Comparison of ENCODE assay signal across 22 cellular contexts in genomic region chr15:58285921-58286278, GRCh38.
DNase-seq lines count a peak whose midpoint lies in the region; ATAC-seq and TF ChIP-seq lines count a peak whose summit lies in the region.
"Had no signal": no experiment of that assay in that cellular context is flagged by ENCODE, and none has a peak within 500 bp of the region (broad histone marks: within the 10 kb centered on the region; RNA-seq: fewer than 3 reads in every experiment).

No MANE protein-coding gene starts in this region.

- POLR2A ChIA-PET in MCF 10A (lab: Yijun Ruan, JAX) = interaction anchor here (0.7 kb wide), 2 partner anchors 9 to 465 kb away, joined by 3 to 4 read pairs; no protein-coding TSS in a partner anchor

- no peak overlapping the region for H3K4me3 Mint-ChIP-seq in MCF 10A (ENCODE audit: unreplicated experiment)
- H3K4me3 Mint-ChIP-seq: CD4-positive, alpha-beta memory T cell had no signal

- no peak overlapping the region for H2AFZ ChIP-seq in mammary epithelial cell (ENCODE audit: low read depth, low read length)

- no peaks in the 10 kb centered on the region for H3K9me3 Mint-ChIP-seq in MCF 10A (ENCODE audit: unreplicated experiment)
- H3K9me3 Mint-ChIP-seq: CD4-positive, alpha-beta memory T cell had no signal

- H3K4me1 ChIP-seq in mammary epithelial cell (ENCODE audit: insufficient read depth, low read length) (peaks cover 17% of the 10 kb centered on the region), right lobe of liver (peaks cover 0 to 57% (median 18%) of the 10 kb centered on the region in 4 donors), gastroesophageal sphincter (no peaks in the 10 kb centered on the region)

- H3K4me2 ChIP-seq in mammary epithelial cell (ENCODE audit: insufficient read depth, low read depth, low read length) = no peak overlapping the region
- H3K4me2 ChIP-seq: BLaER1 treated with 17β-estradiol and CSF1 and Interleukin-3, amounts not matched to agents 10 nM and 100 nM; SK-N-SH had no signal

- peak; percentile 62 to 75 (median 70) for ATAC-seq in right lobe of liver
- ATAC-seq in gastroesophageal sphincter = no peak
- no peak for ATAC-seq in GM19324 (IDR thresholded peaks at IDR 0.05; ENCODE audit: low FRiP score, unreplicated experiment)
- no peak for ATAC-seq in GM21360 (IDR thresholded peaks at IDR 0.05; ENCODE audit: unreplicated experiment)

- no peaks in the 10 kb centered on the region for H3K27me3 Mint-ChIP-seq in MCF 10A (ENCODE audit: insufficient read depth, unreplicated experiment)

- in situ Hi-C loops in mammary epithelial cell (cut with MboI; ENCODE audit: low sequenced_read_pairs in 2 of 2) = no loop called here

- H3K4me3 ChIP-seq in mammary epithelial cell (replicated peaks in 1 of 3; ENCODE audit: insufficient read depth in 1 of 3, low read depth in 2 of 3, low read length in 3 of 3) = no peak overlapping the region
- H3K4me3 ChIP-seq in right lobe of liver = no peak overlapping the region
- H3K4me3 ChIP-seq in gastroesophageal sphincter = no peak overlapping the region
- H3K4me3 ChIP-seq: BLaER1 treated with 17β-estradiol and CSF1 and Interleukin-3, amounts not matched to agents 10 nM and 100 nM had no signal

- H3K27ac Mint-ChIP-seq in MCF 10A (ENCODE audit: low read depth, unreplicated experiment) = no peak overlapping the region
- H3K27ac Mint-ChIP-seq: CD4-positive, alpha-beta memory T cell had no signal

- BruUV-seq in mammary epithelial cell (replicated peaks; lab: Mats Ljungman, UMichigan) (no TSS peak), MCF 10A (replicated peaks; lab: Mats Ljungman, UMichigan) (no TSS peak)

- DNase-seq in mammary epithelial cell (no peak), MCF 10A (ENCODE audit: unreplicated experiment) (no peak), epithelial cell of prostate (ENCODE audit: low read depth, low spot score) (no peak), right lobe of liver (no peak)
- DNase-seq: 8988T; Caco-2; CD4-positive, alpha-beta memory T cell; DMS 273 treated with DMSO at 0.1 percent for 48 hours; KG1; MV-4-11; NCI-H1105 treated with DMSO at 0.1 percent for 48 hours; NCI-H2029 treated with DMSO at 0.1 percent for 48 hours; NCI-H226; NCI-H510A treated with DMSO at 0.1 percent for 48 hours; NCI-H748 treated with DMSO at 0.1 percent for 48 hours; SIG-M5; SK-N-SH had no signal

- H3K36me3 ChIP-seq in mammary epithelial cell (ENCODE audit: insufficient read depth, low read length) = no peaks in the 10 kb centered on the region
- no peaks in the 10 kb centered on the region for H3K36me3 ChIP-seq in right lobe of liver
- no peaks in the 10 kb centered on the region for H3K36me3 ChIP-seq in gastroesophageal sphincter
- H3K36me3 ChIP-seq: BLaER1 treated with 17β-estradiol and CSF1 and Interleukin-3, amounts not matched to agents 10 nM and 100 nM had no signal

- dilution Hi-C loops in mammary epithelial cell (cut with HindIII; ENCODE audit: low sequenced_read_pairs) = no loop called here

- TF ChIP-seq CTCF in mammary epithelial cell (conservative IDR thresholded peaks at IDR 0.05 in 1 of 2, IDR thresholded peaks at IDR 0.05 in 1 of 2; ENCODE audit: extremely low read depth in 1 of 2, insufficient read depth in 1 of 2, low read depth in 1 of 2, low read length in 2 of 2) (no peak), MCF 10A (IDR thresholded peaks at IDR 0.05; ENCODE audit: unreplicated experiment) (no peak), right lobe of liver (IDR thresholded peaks at IDR 0.05) (no peak), gastroesophageal sphincter (IDR thresholded peaks at IDR 0.05) (no peak)

- no peak for TF ChIP-seq POLR2A in right lobe of liver (IDR thresholded peaks at IDR 0.05)
- TF ChIP-seq POLR2A in gastroesophageal sphincter (IDR thresholded peaks at IDR 0.05) = no peak

- H3K79me2 ChIP-seq in mammary epithelial cell (ENCODE audit: insufficient read depth, low read length) = no peaks in the 10 kb centered on the region

- 100% methylated on average over 2 of the region's 2 CpGs for WGBS in mammary epithelial cell (ENCODE audit: low coverage, missing lambda C conversion rate)
- WGBS in right lobe of liver (ENCODE audit: insufficient coverage, low coverage, low lambda C conversion rate, missing lambda C conversion rate) = 33% methylated on average over 2 of the region's 2 CpGs
- 97 to 100% methylated on average over 2 of the region's 2 CpGs for WGBS in gastroesophageal sphincter (ENCODE audit: low coverage in 1 of 2), 2 donors

- no peak overlapping the region for H3K9ac ChIP-seq in mammary epithelial cell (ENCODE audit: insufficient read depth, low read length)
- H3K9ac ChIP-seq: BLaER1 treated with 17β-estradiol and CSF1 and Interleukin-3, amounts not matched to agents 10 nM and 100 nM; SK-N-SH had no signal

- H3K27ac ChIP-seq in mammary epithelial cell (ENCODE audit: insufficient read depth, low read depth, low read length) (peak overlapping the region; percentile 66), epithelial cell of prostate (peak overlapping the region; percentile 82), right lobe of liver (peak overlapping the region; percentile 68 to 89 (median 73)), gastroesophageal sphincter (no peak overlapping the region)
- H3K27ac ChIP-seq: BLaER1 treated with 17β-estradiol and CSF1 and Interleukin-3, amounts not matched to agents 10 nM and 100 nM; RWPE1 had no signal

- H3K36me3 Mint-ChIP-seq in MCF 10A (ENCODE audit: insufficient read depth, unreplicated experiment) = no peaks in the 10 kb centered on the region
- H3K36me3 Mint-ChIP-seq: CD4-positive, alpha-beta memory T cell had no signal

- H3K27me3 ChIP-seq in mammary epithelial cell (ENCODE audit: insufficient read depth, low read length) (no peaks in the 10 kb centered on the region), right lobe of liver (no peaks in the 10 kb centered on the region), gastroesophageal sphincter (no peaks in the 10 kb centered on the region)
- H3K27me3 ChIP-seq: BLaER1 treated with 17β-estradiol and CSF1 and Interleukin-3, amounts not matched to agents 10 nM and 100 nM had no signal

- peaks cover 8% of the 10 kb centered on the region for H3K4me1 Mint-ChIP-seq in MCF 10A (ENCODE audit: insufficient read depth, unreplicated experiment)

- H4K20me1 ChIP-seq in mammary epithelial cell (ENCODE audit: insufficient read depth, low read length) = no peaks in the 10 kb centered on the region
- H4K20me1 ChIP-seq: BLaER1 treated with 17β-estradiol and CSF1 and Interleukin-3, amounts not matched to agents 10 nM and 100 nM had no signal

- H3K9me3 ChIP-seq in mammary epithelial cell (replicated peaks; ENCODE audit: insufficient read depth, low read length) = no peaks in the 10 kb centered on the region
- no peaks in the 10 kb centered on the region for H3K9me3 ChIP-seq in right lobe of liver
- H3K9me3 ChIP-seq in gastroesophageal sphincter = no peaks in the 10 kb centered on the region
- H3K9me3 ChIP-seq: Caco-2, SK-N-SH had no signal

- intact Hi-C loops in mammary epithelial cell (cut with micrococcal nuclease) = loop anchor here (5.0 kb wide), 1 partner anchor 111 kb away; no protein-coding TSS in a partner anchor
- intact Hi-C loops in MCF 10A (cut with micrococcal nuclease) = no loop called here
- intact Hi-C loops in right lobe of liver (cut with DNase I) = no loop called here

- no peak for TF ChIP-seq EP300 in gastroesophageal sphincter (IDR thresholded peaks at IDR 0.05)

- CTCF ChIA-PET in mammary epithelial cell (lab: Charles Lee; ENCODE audit: low non-redundant PET) = no interaction called here
- CTCF ChIA-PET in MCF 10A (lab: Yijun Ruan, JAX) = interaction anchor here (0.6 to 1.1 kb wide), 3 partner anchors 17 to 273 kb away, joined by 3 to 4 read pairs (median 3); no protein-coding TSS in a partner anchor

Comparison
In these comparisons a context has a peak if more than half of its experiments do, and no peak if none do; other contexts are left out.
1. H3K27ac ChIP-seq: peak in mammary epithelial cell (single experiment), epithelial cell of prostate (single experiment) and right lobe of liver (3 of 3); none in gastroesophageal sphincter (0 of 4).
2. ATAC-seq: peak in right lobe of liver (4 of 4); none in gastroesophageal sphincter (single experiment), GM19324 (single experiment) and GM21360 (single experiment).